8 cellular contexts compared by ENCODE assay signal in genomic region chr15:50764331-50765201, GRCh38. TPM values are rescaled to one million over a fixed set of nuclear protein-coding genes. Genes with fewer than 3 reads are reported as not detected.
DNase-seq lines count a peak whose midpoint lies in the region; ATAC-seq and TF ChIP-seq lines count a peak whose summit lies in the region.

No MANE protein-coding gene starts in this region.

- no peak overlapping the region for H4K91ac ChIP-seq in trophoblast cell (ENCODE audit: low read depth, low read length)

- H3K4ac ChIP-seq in trophoblast cell (ENCODE audit: low read depth, low read length) = no peak overlapping the region

- DNase-seq in activated effector memory CD4-positive, alpha-beta T cell treated with anti-CD3 and anti-CD28 coated beads, Interleukin-2, amount 50 U/mL, for 16 hours = peak; percentile 69
- DNase-seq in activated effector memory CD4-positive, alpha-beta T cell treated with Interleukin-2 at 50 U/mL for 16 hours = no peak
- DNase-seq in activated T-helper 1 cell treated with anti-CD3 and anti-CD28 coated beads, Interleukin-12 subunit alpha, Interleukin-12 subunit beta, Interleukin-2, Interleukin-4 antibody, amounts not matched to agents 30 ng/mL and 10 ng/mL and 1 ng/mL, durations not matched to agents 14 hours and 24 hours and 36 hours (ENCODE audit: low spot score) = peak; percentile 21
- DNase-seq in foreskin fibroblast (peak in 1 of 2 donors; percentile 15), trophoblast cell (no peak), iPS-NIHi11 (ENCODE audit: low spot score) (no peak)

- H3K18ac ChIP-seq in trophoblast cell (ENCODE audit: low read length) = no peak overlapping the region

- H2AFZ ChIP-seq in trophoblast cell (ENCODE audit: insufficient read depth, low read length, poor library complexity) = no peak overlapping the region

- peak overlapping the region; percentile 96 for H4K8ac ChIP-seq in trophoblast cell (ENCODE audit: low read depth, low read length)

- peaks cover 19% of the 10 kb centered on the region for H3K36me3 Mint-ChIP-seq in activated T-helper 1 cell treated with anti-CD3 and anti-CD28 coated beads, Interleukin-12 subunit alpha, Interleukin-12 subunit beta, Interleukin-2, Interleukin-4 antibody, amounts not matched to agents 30 ng/mL and 10 ng/mL and 1 ng/mL, durations not matched to agents 14 hours and 24 hours and 36 hours (ENCODE audit: low read depth)

- H3K4me2 ChIP-seq in trophoblast cell (ENCODE audit: low read length) = peak overlapping the region; percentile 71

- no peak overlapping the region for H2BK12ac ChIP-seq in trophoblast cell (ENCODE audit: low read length)

- intact Hi-C loops in activated T-helper 1 cell treated with anti-CD3 and anti-CD28 coated beads, Interleukin-12 subunit alpha, Interleukin-12 subunit beta, Interleukin-2, Interleukin-4 antibody, amounts not matched to agents 30 ng/mL and 10 ng/mL and 1 ng/mL, durations not matched to agents 14 hours and 24 hours and 36 hours (cut with micrococcal nuclease) = loop anchor here (1.0 to 10.0 kb wide), 8 partner anchors 78 to 1607 kb away; partner anchors contain the start of genes COPS2, LYSMD2, TRPM7 and USP8

- H3K4me3 ChIP-seq in HUES48 (ENCODE audit: low read depth, low read length) = peak overlapping the region; percentile 99
- H3K4me3 ChIP-seq in foreskin fibroblast (ENCODE audit: low read depth in 1 of 2, low read length in 2 of 2) = peak overlapping the region; percentile 71 to 96
- H3K4me3 ChIP-seq in trophoblast cell (ENCODE audit: low read depth, low read length) = peak overlapping the region; percentile 97

- no peak overlapping the region for H2BK5ac ChIP-seq in trophoblast cell (ENCODE audit: low read depth, low read length, poor library complexity)

- H3K4me3 Mint-ChIP-seq in activated T-helper 1 cell treated with anti-CD3 and anti-CD28 coated beads, Interleukin-12 subunit alpha, Interleukin-12 subunit beta, Interleukin-2, Interleukin-4 antibody, amounts not matched to agents 30 ng/mL and 10 ng/mL and 1 ng/mL, durations not matched to agents 14 hours and 24 hours and 36 hours = peak overlapping the region; percentile 96

- no peaks in the 10 kb centered on the region for H3K27me3 Mint-ChIP-seq in activated T-helper 1 cell treated with anti-CD3 and anti-CD28 coated beads, Interleukin-12 subunit alpha, Interleukin-12 subunit beta, Interleukin-2, Interleukin-4 antibody, amounts not matched to agents 30 ng/mL and 10 ng/mL and 1 ng/mL, durations not matched to agents 14 hours and 24 hours and 36 hours (ENCODE audit: insufficient read depth)

- peaks cover 76% of the 10 kb centered on the region for H3K4me1 Mint-ChIP-seq in activated T-helper 1 cell treated with anti-CD3 and anti-CD28 coated beads, Interleukin-12 subunit alpha, Interleukin-12 subunit beta, Interleukin-2, Interleukin-4 antibody, amounts not matched to agents 30 ng/mL and 10 ng/mL and 1 ng/mL, durations not matched to agents 14 hours and 24 hours and 36 hours (ENCODE audit: low read depth)

- H2BK120ac ChIP-seq in trophoblast cell (ENCODE audit: insufficient read depth, low read length, poor library complexity) = no peak overlapping the region

- no peaks in the 10 kb centered on the region for H3K9me3 Mint-ChIP-seq in activated T-helper 1 cell treated with anti-CD3 and anti-CD28 coated beads, Interleukin-12 subunit alpha, Interleukin-12 subunit beta, Interleukin-2, Interleukin-4 antibody, amounts not matched to agents 30 ng/mL and 10 ng/mL and 1 ng/mL, durations not matched to agents 14 hours and 24 hours and 36 hours

- H3K79me2 ChIP-seq in trophoblast cell (ENCODE audit: control insufficient read depth, insufficient read depth, low read length, poor library complexity) = peaks cover 7% of the 10 kb centered on the region

- no peak overlapping the region for H3K23ac ChIP-seq in trophoblast cell (ENCODE audit: low read length)

- H3K79me1 ChIP-seq in trophoblast cell (ENCODE audit: low read length) = peaks cover 10% of the 10 kb centered on the region

- no peak for TF ChIP-seq CTCF in foreskin fibroblast (IDR thresholded peaks at IDR 0.05; ENCODE audit: low read depth, low read length)

- H3K27me3 ChIP-seq in HUES48 (ENCODE audit: control insufficient read depth, insufficient read depth, low read length) (no peaks in the 10 kb centered on the region), trophoblast cell (ENCODE audit: insufficient read depth, low read length) (no peaks in the 10 kb centered on the region)

- peak overlapping the region; percentile 83 for H3K9ac ChIP-seq in HUES48 (ENCODE audit: low read depth, low read length)
- H3K9ac ChIP-seq in trophoblast cell (ENCODE audit: low read length) = no peak overlapping the region

- H3K27ac Mint-ChIP-seq in activated T-helper 1 cell treated with anti-CD3 and anti-CD28 coated beads, Interleukin-12 subunit alpha, Interleukin-12 subunit beta, Interleukin-2, Interleukin-4 antibody, amounts not matched to agents 30 ng/mL and 10 ng/mL and 1 ng/mL, durations not matched to agents 14 hours and 24 hours and 36 hours = peak overlapping the region; percentile 97

- H3K14ac ChIP-seq in trophoblast cell (ENCODE audit: low read length) = no peak overlapping the region

- peak overlapping the region; percentile 89 for H4K12ac ChIP-seq in trophoblast cell (ENCODE audit: low read depth, low read length)

- WGBS in trophoblast cell (ENCODE audit: extremely low coverage, insufficient coverage, insufficient read length) = no CpG with 5 or more reads among the region's 16 CpGs

- H3K4me1 ChIP-seq in HUES48 (ENCODE audit: control insufficient read depth, insufficient read depth, low read length) = no peaks in the 10 kb centered on the region
- H3K4me1 ChIP-seq in trophoblast cell (ENCODE audit: control insufficient read depth in 1 of 2, insufficient read depth in 2 of 2, low read length in 2 of 2) = no peaks in the 10 kb centered on the region

- H3K36me3 ChIP-seq in HUES48 (ENCODE audit: control insufficient read depth, insufficient read depth, low read length) (no peaks in the 10 kb centered on the region), trophoblast cell (ENCODE audit: control insufficient read depth in 1 of 2, insufficient read depth in 2 of 2, low read length in 2 of 2) (no peaks in the 10 kb centered on the region)

- H2AK5ac ChIP-seq in trophoblast cell (ENCODE audit: low read length) = no peak overlapping the region

- H3K9me3 ChIP-seq in HUES48 (ENCODE audit: control insufficient read depth, insufficient read depth, low read length) = no peaks in the 10 kb centered on the region
- H3K9me3 ChIP-seq in trophoblast cell (ENCODE audit: insufficient read depth, low read depth, low read length) = no peaks in the 10 kb centered on the region

- ATAC-seq in HG02884 (IDR thresholded peaks at IDR 0.05; ENCODE audit: unreplicated experiment) = no peak

- H3K27ac ChIP-seq in HUES48 (ENCODE audit: low read depth, low read length) = peak overlapping the region; percentile 93
- peak overlapping the region; percentile 96 for H3K27ac ChIP-seq in trophoblast cell (ENCODE audit: low read depth, low read length)

RNA-seq across cellular contexts. Expression of gene SPPL2A, which starts 0.9 kb away (rescaled TPM):
- total RNA-seq in activated T-helper 1 cell treated with anti-CD3 and anti-CD28 coated beads, Interleukin-12 subunit alpha, Interleukin-12 subunit beta, Interleukin-2, Interleukin-4 antibody, amounts not matched to agents 30 ng/mL and 10 ng/mL and 1 ng/mL, durations not matched to agents 14 hours and 24 hours and 36 hours = 100 and 103 TPM in 2 replicates
- polyA plus RNA-seq in trophoblast cell (2013) = 56.0 and 59.8 TPM in 2 replicates

Comparison
In these comparisons a context has a peak if more than half of its experiments do, and no peak if none do; other contexts are left out.
1. DNase-seq: peak in activated effector memory CD4-positive, alpha-beta T cell treated with anti-CD3 and anti-CD28 coated beads, Interleukin-2, amount 50 U/mL, for 16 hours (single experiment) and activated T-helper 1 cell treated with anti-CD3 and anti-CD28 coated beads, Interleukin-12 subunit alpha, Interleukin-12 subunit beta, Interleukin-2, Interleukin-4 antibody, amounts not matched to agents 30 ng/mL and 10 ng/mL and 1 ng/mL, durations not matched to agents 14 hours and 24 hours and 36 hours (single experiment); none in activated effector memory CD4-positive, alpha-beta T cell treated with Interleukin-2 at 50 U/mL for 16 hours (single experiment), trophoblast cell (0 of 2) and iPS-NIHi11 (single experiment).
2. Peak in every context shown above with its lines, with median percentiles within 50 percentile points of each other: H3K4me3 ChIP-seq.